Comparison of ENCODE assay signal across 1 cellular context in genomic region chr3:65729973-65730372, GRCh38.
TF ChIP-seq lines count a peak whose summit lies in the region.

No MANE protein-coding gene starts in this region.

TF ChIP-seq in HepG2, 621 proteins besides CTCF, POLR2A, EP300 and RAD21:
- TF ChIP-seq ZNF841 (CRISPR knock-in tag; IDR thresholded peaks at IDR 0.05; ENCODE audit: borderline replicate concordance): no peak
- no peak for TF ChIP-seq NFE2L1 (CRISPR knock-in tag; IDR thresholded peaks at IDR 0.05; ENCODE audit: borderline replicate concordance)
- no peak for TF ChIP-seq TFDP2 (CRISPR knock-in tag; IDR thresholded peaks at IDR 0.05)
- TF ChIP-seq NFE2 (CRISPR knock-in tag; IDR thresholded peaks at IDR 0.05): no peak
- no peak for TF ChIP-seq RBFOX2 (IDR thresholded peaks at IDR 0.05; ENCODE audit: low read depth, low read length)
- no peak for TF ChIP-seq TEF (CRISPR knock-in tag; IDR thresholded peaks at IDR 0.05)
- TF ChIP-seq ZNF883 (CRISPR knock-in tag; IDR thresholded peaks at IDR 0.05; ENCODE audit: not compliant biosample characterization): no peak
- TF ChIP-seq ZNF318 (CRISPR knock-in tag; IDR thresholded peaks at IDR 0.05): no peak
